18 cellular contexts compared by ENCODE assay signal in genomic region chr17:39818282-39819000, GRCh38. TPM values are rescaled to one million over a fixed set of nuclear protein-coding genes. Genes with fewer than 3 reads are reported as not detected.
A peak's percentile ranks its signal among the peaks of the same experiment; 100 is the strongest.
DNase-seq lines count a peak whose midpoint lies in the region; ATAC-seq, FAIRE-seq and TF ChIP-seq lines count a peak whose summit lies in the region.
"Had no signal": no experiment of that assay in that cellular context is flagged by ENCODE, and none has a peak within 500 bp of the region (broad histone marks: within the 10 kb centered on the region; RNA-seq: fewer than 3 reads in every experiment).

No MANE protein-coding gene starts in this region.

- no peak for DNase-seq in A549 (ENCODE audit: low read depth in 1 of 2, low spot score in 1 of 2)
- peak in 4 of 5 donors; percentile 10 to 57 (median 30) for DNase-seq in CD8-positive, alpha-beta memory T cell
- DNase-seq in RPMI8226: peak; percentile 44
- peak; percentile 13 for DNase-seq in bronchial epithelial cell (ENCODE audit: low read depth)
- DNase-seq in H4 (ENCODE audit: low spot score): no peak
- DNase-seq in NCI-H1092 treated with DMSO at 0.1 percent for 48 hours (lab: John Stamatoyannopoulos, UW): no peak
- no peak for DNase-seq in MV-4-11 (lab: John Stamatoyannopoulos, UW)
- DNase-seq in ascending aorta (ENCODE audit: low spot score in 2 of 2): no peak
- DNase-seq: amniotic stem cell, DMS153, glutamatergic neuron, H7, NCI-H1092, right cardiac atrium, SJCRH30 had no signal

- no peak for ATAC-seq in A549
- ATAC-seq: HepG2, right cardiac atrium had no signal

- no peak for TF ChIP-seq RAD21 in A549 (conservative IDR thresholded peaks at IDR 0.05 in 1 of 2, IDR thresholded peaks at IDR 0.05 in 1 of 2)

- peaks cover 7 to 14% (median 9%) of the 10 kb centered on the region in 5 donors for H3K9me3 Mint-ChIP-seq in CD8-positive, alpha-beta memory T cell

- intact Hi-C loops in ascending aorta (cut with DNase I): no loop called here

- peaks cover 5% of the 10 kb centered on the region for H3K36me3 ChIP-seq in CD8-positive, alpha-beta memory T cell (ENCODE audit: insufficient read depth, low read length)
- no peaks in the 10 kb centered on the region for H3K36me3 ChIP-seq in bronchial epithelial cell (ENCODE audit: control insufficient read depth, insufficient read depth, low read length)
- H3K36me3 ChIP-seq in ascending aorta: no peaks in the 10 kb centered on the region
- H3K36me3 ChIP-seq: SJCRH30, vagina had no signal

- H3K36me3 Mint-ChIP-seq in CD8-positive, alpha-beta memory T cell: peaks cover 13 to 48% (median 22%) of the 10 kb centered on the region in 3 donors

- no peaks in the 10 kb centered on the region for H3K27me3 ChIP-seq in CD8-positive, alpha-beta memory T cell (ENCODE audit: insufficient read depth, low read length, poor library complexity, severe bottlenecking)
- H3K27me3 ChIP-seq in bronchial epithelial cell (ENCODE audit: control insufficient read depth, insufficient read depth, low read length) (no peaks in the 10 kb centered on the region), ascending aorta (no peaks in the 10 kb centered on the region)
- H3K27me3 ChIP-seq: vagina had no signal

- H3K27ac Mint-ChIP-seq in CD8-positive, alpha-beta memory T cell: peak overlapping the region; percentile 83 to 98 (median 94)

- no peak for TF ChIP-seq CTCF in A549 (IDR thresholded peaks at IDR 0.05)
- TF ChIP-seq CTCF in bronchial epithelial cell (IDR thresholded peaks at IDR 0.05; ENCODE audit: insufficient read depth, low read length, severe bottlenecking): no peak
- no peak for TF ChIP-seq CTCF in ascending aorta (IDR thresholded peaks at IDR 0.05)

- no peak for TF ChIP-seq EP300 in A549 (IDR thresholded peaks at IDR 0.05)

- H3K27me3 Mint-ChIP-seq in CD8-positive, alpha-beta memory T cell: peaks cover 0 to 2% of the 10 kb centered on the region in 2 donors

- CTCF ChIA-PET in A549 (lab: Yijun Ruan, JAX): interaction anchor here (0.5 kb wide), 1 partner anchor 19 kb away, joined by 3 read pairs; no protein-coding TSS in a partner anchor
- CTCF ChIA-PET in CD8-positive, alpha-beta memory T cell (lab: Charles Lee): interaction anchor here (1.0 to 1.9 kb wide), 7 partner anchors 34 to 64 kb away, joined by 3 to 5 read pairs (median 5); no protein-coding TSS in a partner anchor

- H3K9me3 ChIP-seq in A549 (peaks cover 12% of the 10 kb centered on the region), ascending aorta (no peaks in the 10 kb centered on the region)
- H3K9me3 ChIP-seq in CD8-positive, alpha-beta memory T cell (ENCODE audit: low read length): peaks cover 4% of the 10 kb centered on the region
- H3K9me3 ChIP-seq: SJCRH30, vagina had no signal

- no peak overlapping the region for H3K4me2 ChIP-seq in A549

- H3K4me3 Mint-ChIP-seq in CD8-positive, alpha-beta memory T cell: peak overlapping the region; percentile 21 to 75 (median 68)

- no peak for TF ChIP-seq POLR2A in A549 (IDR thresholded peaks at IDR 0.05; ENCODE audit: low read length)

- H3K4me1 Mint-ChIP-seq in CD8-positive, alpha-beta memory T cell: peaks cover 67 to 86% (median 82%) of the 10 kb centered on the region in 3 donors

- H3K27ac ChIP-seq in A549 (no peak overlapping the region), ascending aorta (no peak overlapping the region)
- H3K27ac ChIP-seq in CD8-positive, alpha-beta memory T cell (ENCODE audit: low read depth, low read length): peak overlapping the region; percentile 75
- H3K27ac ChIP-seq: epithelial cell of prostate, SJCRH30, vagina had no signal

- H3K4me1 ChIP-seq in A549 (no peaks in the 10 kb centered on the region), ascending aorta (no peaks in the 10 kb centered on the region)
- peaks cover 78% of the 10 kb centered on the region for H3K4me1 ChIP-seq in CD8-positive, alpha-beta memory T cell (ENCODE audit: insufficient read depth, low read length)
- H3K4me1 ChIP-seq: SJCRH30, vagina had no signal

- 62% methylated on average over 9 of the region's 9 CpGs for WGBS in A549 (ENCODE audit: missing lambda C conversion rate)

- FAIRE-seq in A549 (lab: Jason Lieb, UNC) (peak; percentile 76), bronchial epithelial cell (lab: Jason Lieb, UNC) (no peak)
- FAIRE-seq: HepG2 had no signal

- no peak overlapping the region for H3K4me3 ChIP-seq in A549
- no peak overlapping the region for H3K4me3 ChIP-seq in CD8-positive, alpha-beta memory T cell (ENCODE audit: low read length)
- no peak overlapping the region for H3K4me3 ChIP-seq in bronchial epithelial cell (ENCODE audit: low read depth, low read length)
- H3K4me3 ChIP-seq in ascending aorta: no peak overlapping the region
- H3K4me3 ChIP-seq: SJCRH30, vagina had no signal

- POLR2A ChIA-PET in A549 (lab: Yijun Ruan, JAX): no interaction called here
- POLR2A ChIA-PET in CD8-positive, alpha-beta memory T cell (lab: Charles Lee): interaction anchor here (0.8 to 1.7 kb wide), 6 partner anchors 26 to 107 kb away, joined by 3 to 12 read pairs (median 5); no protein-coding TSS in a partner anchor

TF ChIP-seq in A549, 52 proteins besides CTCF, POLR2A, EP300 and RAD21:
- TF ChIP-seq ZC3H11A (IDR thresholded peaks at IDR 0.05) (no peak), HDAC2 (IDR thresholded peaks at IDR 0.05) (no peak), CBX2 (IDR thresholded peaks at IDR 0.05; ENCODE audit: borderline replicate concordance, low read depth) (no peak), NFE2L2 (conservative IDR thresholded peaks at IDR 0.05; ENCODE audit: low read length) (no peak), FOSL2 (IDR thresholded peaks at IDR 0.05) (no peak), FOSL2 (CRISPR knock-in tag; IDR thresholded peaks at IDR 0.05) (no peak), CHD4 (IDR thresholded peaks at IDR 0.05; ENCODE audit: borderline replicate concordance) (no peak), HEYL (CRISPR knock-in tag; IDR thresholded peaks at IDR 0.05) (no peak), ESRRA (IDR thresholded peaks at IDR 0.05; ENCODE audit: borderline replicate concordance, low read length) (no peak), JUNB (IDR thresholded peaks at IDR 0.05) (no peak), GATA3 (IDR thresholded peaks at IDR 0.05; ENCODE audit: borderline replicate concordance) (no peak), NPAS2 (CRISPR knock-in tag; IDR thresholded peaks at IDR 0.05; ENCODE audit: borderline replicate concordance) (no peak), JUN (IDR thresholded peaks at IDR 0.05) (no peak), POLR2AphosphoS2 (conservative IDR thresholded peaks at IDR 0.05; ENCODE audit: low read length) (no peak), RCOR1 (IDR thresholded peaks at IDR 0.05; ENCODE audit: low read depth, low read length) (no peak), CHD2 (IDR thresholded peaks at IDR 0.05; ENCODE audit: low read length, partially characterized antibody) (no peak), RNF2 (IDR thresholded peaks at IDR 0.05; ENCODE audit: borderline replicate concordance, low read depth) (no peak), FOSB (CRISPR knock-in tag; IDR thresholded peaks at IDR 0.05) (no peak)
- TF ChIP-seq, protein P1, sequence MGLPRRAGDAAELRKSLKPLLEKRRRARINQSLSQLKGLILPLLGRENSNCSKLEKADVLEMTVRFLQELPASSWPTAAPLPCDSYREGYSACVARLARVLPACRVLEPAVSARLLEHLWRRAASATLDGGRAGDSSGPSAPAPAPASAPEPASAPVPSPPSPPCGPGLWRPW (IDR thresholded peaks at IDR 0.05): no peak
- TF ChIP-seq, protein P2, sequence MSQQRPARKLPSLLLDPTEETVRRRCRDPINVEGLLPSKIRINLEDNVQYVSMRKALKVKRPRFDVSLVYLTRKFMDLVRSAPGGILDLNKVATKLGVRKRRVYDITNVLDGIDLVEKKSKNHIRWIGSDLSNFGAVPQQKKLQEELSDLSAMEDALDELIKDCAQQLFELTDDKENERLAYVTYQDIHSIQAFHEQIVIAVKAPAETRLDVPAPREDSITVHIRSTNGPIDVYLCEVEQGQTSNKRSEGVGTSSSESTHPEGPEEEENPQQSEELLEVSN (IDR thresholded peaks at IDR 0.05; ENCODE audit: borderline replicate concordance, low read depth): no peak

RNA-seq across cellular contexts. Expression of gene IKZF3, which starts 45.7 kb away (rescaled TPM):
- polyA plus RNA-seq in A549 (2011; rRNA removed) (not detected in 2 replicates), A549 (2017; fragmentation: RNase III; extraction: RNeasy Plus Mini Kit Qiagen cat#74134 plus additional on column Dnase treatment) (not detected in 3 replicates)
- not detected in 2 replicates for polyA plus RNA-seq in A549 (2012; cell fraction: cytosol; rRNA removed)
- polyA plus RNA-seq in A549 (2012; cell fraction: nucleus; rRNA removed): not detected in 2 replicates
- polyA minus RNA-seq in A549 (2011; rRNA and poly(A)+ RNA removed): under 0.01 TPM in 1 of 2 replicates, not detected in the other
- 100 to 1,000 TPM; 119 to 126 TPM for total RNA-seq in CD8-positive, alpha-beta memory T cell
- polyA plus RNA-seq in CD8-positive, alpha-beta memory T cell: 138 TPM
- total RNA-seq in bronchial epithelial cell (under 0.01 TPM in 1 of 2 replicates, not detected in the other), ascending aorta (1.5 TPM)
- 0.04 TPM in 1 of 2 replicates, not detected in the other for total RNA-seq in H4 (2014; rRNA removed; shearing (Covaris generic))
- total RNA-seq: HepG2, SJCRH30 had no signal
- polyA plus RNA-seq: HepG2 had no signal

RNA-seq across cellular contexts. Expression of gene ZPBP2, which starts 49.6 kb away (rescaled TPM):
- not detected in 2 replicates for polyA plus RNA-seq in A549 (2011; rRNA removed)
- not detected in 2 replicates for polyA plus RNA-seq in A549 (2012; cell fraction: cytosol; rRNA removed)
- not detected in 2 replicates for polyA plus RNA-seq in A549 (2012; cell fraction: nucleus; rRNA removed)
- polyA plus RNA-seq in A549 (2017; fragmentation: RNase III; extraction: RNeasy Plus Mini Kit Qiagen cat#74134 plus additional on column Dnase treatment): not detected in 3 replicates
- polyA minus RNA-seq in A549 (2011; rRNA and poly(A)+ RNA removed): not detected in 2 replicates
- total RNA-seq in CD8-positive, alpha-beta memory T cell: under 1 TPM; 0.58 to 0.74 TPM
- polyA plus RNA-seq in CD8-positive, alpha-beta memory T cell: 0.09 TPM
- total RNA-seq in bronchial epithelial cell: not detected in 2 replicates
- total RNA-seq in H4 (2014; rRNA removed; shearing (Covaris generic)): not detected in 2 replicates
- total RNA-seq in ascending aorta: not detected
- total RNA-seq: H7, HepG2, right cardiac atrium, SJCRH30, vagina had no signal
- polyA plus RNA-seq: HepG2, right cardiac atrium had no signal

Comparison
In these comparisons a context has a peak if more than half of its experiments do, and no peak if none do; other contexts are left out.
1. DNase-seq: peak in CD8-positive, alpha-beta memory T cell (4 of 5), RPMI8226 (single experiment) and bronchial epithelial cell (single experiment); none in A549 (0 of 2), H4 (single experiment), NCI-H1092 treated with DMSO at 0.1 percent for 48 hours (single experiment), MV-4-11 (single experiment) and ascending aorta (0 of 2).
2. RNA of gene IKZF3, which starts 45.7 kb away (total RNA-seq): 119 to 126 TPM in CD8-positive, alpha-beta memory T cell; 1.5 TPM in ascending aorta (single experiment), 0.04 TPM in H4 and under 0.01 TPM in bronchial epithelial cell; every median in the first group is over 10 times any median in the second.